8 cellular contexts compared by ENCODE assay signal in genomic region chr1:204286841-204287387, GRCh38.
DNase-seq lines count a peak whose midpoint lies in the region; ATAC-seq and TF ChIP-seq lines count a peak whose summit lies in the region.

No MANE protein-coding gene starts in this region.

- no peak for TF ChIP-seq CTCF in osteocyte (IDR thresholded peaks at IDR 0.05)

- peaks cover 5% of the 10 kb centered on the region for H3K9me3 Mint-ChIP-seq in osteocyte (ENCODE audit: unreplicated experiment)

- H3K36me3 ChIP-seq in skeletal muscle satellite cell (ENCODE audit: insufficient read depth, low read length) = no peaks in the 10 kb centered on the region

- H3K4me2 ChIP-seq in skeletal muscle satellite cell (ENCODE audit: low read length) = peak overlapping the region; percentile 79

- ATAC-seq in left ventricle myocardium superior (peak; percentile 23), GM19351 (IDR thresholded peaks at IDR 0.05; ENCODE audit: unreplicated experiment) (no peak), GM19324 (IDR thresholded peaks at IDR 0.05; ENCODE audit: low FRiP score, unreplicated experiment) (no peak)

- no peak overlapping the region for H3K27ac Mint-ChIP-seq in osteocyte (ENCODE audit: unreplicated experiment)

- peak; percentile 90 for DNase-seq in DMS153 treated with DMSO at 0.1 percent for 48 hours (lab: John Stamatoyannopoulos, UW; ENCODE audit: unreplicated experiment)
- peak; percentile 78 for DNase-seq in NCI-H2196 treated with DMSO at 0.1 percent for 48 hours (lab: John Stamatoyannopoulos, UW; ENCODE audit: unreplicated experiment)
- peak; percentile 57 to 59 for DNase-seq in activated T-cell treated with anti-CD3 and anti-CD28 coated beads, Interleukin-2, amount 50 U/mL, for 48 hours
- DNase-seq in left ventricle myocardium superior = peak; percentile 61
- no peak for DNase-seq in osteocyte (ENCODE audit: extremely low spot score, unreplicated experiment)

- peaks cover 35% of the 10 kb centered on the region for H3K27me3 ChIP-seq in skeletal muscle satellite cell (ENCODE audit: control insufficient read depth, insufficient read depth, low read length)

- H3K9ac ChIP-seq in skeletal muscle satellite cell (ENCODE audit: low read depth, low read length) = peak overlapping the region; percentile 64

- peak overlapping the region; percentile 63 for H3K4me3 ChIP-seq in skeletal muscle satellite cell (ENCODE audit: low read length)

- no peaks in the 10 kb centered on the region for H3K9me3 ChIP-seq in skeletal muscle satellite cell (replicated peaks; ENCODE audit: low read length)

- no peaks in the 10 kb centered on the region for H3K36me3 Mint-ChIP-seq in osteocyte (ENCODE audit: unreplicated experiment)

- peaks cover 41% of the 10 kb centered on the region for H3K4me1 ChIP-seq in skeletal muscle satellite cell (ENCODE audit: control insufficient read depth, insufficient read depth, low read length)

- intact Hi-C loops in left ventricle myocardium superior (cut with micrococcal nuclease) = no loop called here

- no peak overlapping the region for H3K4me3 Mint-ChIP-seq in osteocyte (ENCODE audit: unreplicated experiment)

- H3K4me1 Mint-ChIP-seq in osteocyte (ENCODE audit: unreplicated experiment) = peaks cover 27% of the 10 kb centered on the region

- peaks cover 64% of the 10 kb centered on the region for H3K27me3 Mint-ChIP-seq in osteocyte (ENCODE audit: unreplicated experiment)
